ENCODE assay signal across 7 cellular contexts in genomic region chr3:21220944-21221343, GRCh38.
"Had no signal": no experiment of that assay in that cellular context is flagged by ENCODE, and none has a peak within 500 bp of the region (broad histone marks: within the 10 kb centered on the region; RNA-seq: fewer than 3 reads in every experiment).

No MANE protein-coding gene starts in this region.

- DNase-seq: H9, HCEC 1CT had no signal

- H3K27ac Mint-ChIP-seq: GM23338, H9, IgD-negative memory B cell had no signal

- H2AFZ ChIP-seq: GM23338 had no signal

- ATAC-seq: GM23338 had no signal

- H3K4me3 Mint-ChIP-seq: GM23338, H9, IgD-negative memory B cell had no signal

- FAIRE-seq: H1, H54, HTR-8/SVneo had no signal

- H3K27me3 Mint-ChIP-seq: IgD-negative memory B cell had no signal

- H3K36me3 Mint-ChIP-seq: IgD-negative memory B cell had no signal

- H3K4me3 ChIP-seq: GM23338 had no signal

- H3K4me2 ChIP-seq: GM23338 had no signal
